In the genomic region with DNA sequence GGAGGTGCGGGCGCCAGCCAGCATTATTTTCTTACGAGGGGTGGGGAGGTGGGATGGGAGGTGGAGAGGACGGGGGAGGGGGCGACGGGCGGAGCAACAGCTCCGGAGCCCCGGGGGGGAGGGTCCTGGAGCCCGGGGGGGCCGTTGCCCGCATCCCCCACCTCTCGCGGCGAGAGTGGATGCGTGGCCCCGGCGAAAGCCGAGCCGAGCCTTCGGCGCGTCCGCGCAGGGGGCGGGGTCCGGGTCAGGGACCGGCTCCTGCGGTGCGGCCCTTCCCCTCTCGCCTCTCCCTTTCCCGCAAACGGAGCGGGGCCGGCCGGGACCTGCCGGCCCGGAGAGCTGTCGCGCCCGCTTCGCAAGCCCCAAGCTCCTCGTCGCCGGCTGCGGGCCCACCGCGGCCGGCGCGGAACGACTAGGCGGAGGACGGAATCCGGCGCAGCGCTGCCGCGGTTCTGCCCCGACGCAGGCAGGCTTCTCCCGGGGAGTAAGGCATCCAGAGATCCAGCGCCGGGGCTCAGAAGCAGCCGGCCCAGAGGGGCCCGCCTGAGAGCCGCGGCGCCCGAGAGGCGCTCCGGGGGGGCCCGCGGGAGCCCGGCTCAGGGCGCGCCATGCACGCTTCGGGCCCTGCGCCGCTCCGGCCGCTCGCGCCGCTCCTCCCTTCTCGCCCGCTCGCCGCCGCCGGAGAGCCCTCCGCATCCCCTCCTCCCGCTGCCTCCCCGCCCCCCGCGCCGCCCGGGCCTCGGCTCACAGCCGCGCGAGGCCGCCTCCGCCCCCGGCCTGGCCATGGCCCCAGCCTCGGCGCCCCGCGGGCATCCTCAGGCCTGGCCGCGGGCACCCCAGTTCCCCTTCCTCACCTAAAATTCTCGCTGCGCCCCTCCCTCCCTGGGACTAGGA, we compare ENCODE assay signal across 8 cellular contexts. TPM values are rescaled to one million over a fixed set of nuclear protein-coding genes. Genes with fewer than 3 reads are reported as not detected.
DNase-seq lines count a peak whose midpoint lies in the region; ATAC-seq and TF ChIP-seq lines count a peak whose summit lies in the region.

No MANE protein-coding gene starts in this region.

- CTCF ChIA-PET in WTC11 (lab: Charles Lee): interaction anchor here (0.6 to 4.6 kb wide), 30 partner anchors 9 to 381 kb away, joined by 3 to 56 read pairs (median 4); no protein-coding TSS in a partner anchor

- DNase-seq in activated CD4-positive, alpha-beta T cell treated with anti-CD3 and anti-CD28 coated beads, Interleukin-2, amount 50 U/mL, for 48 hours: peak; percentile 9 to 16
- no peak for DNase-seq in activated CD4-positive, alpha-beta T cell treated with anti-CD3 and anti-CD28 coated beads for 1 hour
- DNase-seq in WTC11 (ENCODE audit: low spot score): peak; percentile 50
- peak; percentile 4 for DNase-seq in glomerular visceral epithelial cell (ENCODE audit: extremely low spot score)
- DNase-seq in nucleus accumbens (lab: John Stamatoyannopoulos, UW): peak in 34 of 56 donors; percentile 45 to 85 (median 67)
- DNase-seq in T-helper 9 cell: no peak

- H3K4me3 Mint-ChIP-seq in WTC11: peak overlapping the region; percentile 69

- no peak for TF ChIP-seq CTCF in WTC11 (IDR thresholded peaks at IDR 0.05)

- POLR2A ChIA-PET in WTC11 (lab: Charles Lee): no interaction called here

- H3K36me3 Mint-ChIP-seq in WTC11: no peaks in the 10 kb centered on the region

- ATAC-seq in WTC11 (peak; percentile 33), HG02938 (IDR thresholded peaks at IDR 0.05; ENCODE audit: unreplicated experiment) (no peak), HG03460 (IDR thresholded peaks at IDR 0.05; ENCODE audit: unreplicated experiment) (no peak)

- peaks cover 49% of the 10 kb centered on the region for H3K27me3 Mint-ChIP-seq in WTC11 (ENCODE audit: low read depth)

- no peaks in the 10 kb centered on the region for H3K9me3 Mint-ChIP-seq in WTC11

- H3K27ac Mint-ChIP-seq in WTC11: no peak overlapping the region

- H3K4me1 Mint-ChIP-seq in WTC11: peaks cover 17% of the 10 kb centered on the region

TF ChIP-seq in WTC11, 78 proteins besides CTCF, POLR2A, EP300 and RAD21:
- TF ChIP-seq MXD4 (CRISPR knock-in tag; IDR thresholded peaks at IDR 0.05; ENCODE audit: borderline replicate concordance): no peak
- TF ChIP-seq, protein P1, sequence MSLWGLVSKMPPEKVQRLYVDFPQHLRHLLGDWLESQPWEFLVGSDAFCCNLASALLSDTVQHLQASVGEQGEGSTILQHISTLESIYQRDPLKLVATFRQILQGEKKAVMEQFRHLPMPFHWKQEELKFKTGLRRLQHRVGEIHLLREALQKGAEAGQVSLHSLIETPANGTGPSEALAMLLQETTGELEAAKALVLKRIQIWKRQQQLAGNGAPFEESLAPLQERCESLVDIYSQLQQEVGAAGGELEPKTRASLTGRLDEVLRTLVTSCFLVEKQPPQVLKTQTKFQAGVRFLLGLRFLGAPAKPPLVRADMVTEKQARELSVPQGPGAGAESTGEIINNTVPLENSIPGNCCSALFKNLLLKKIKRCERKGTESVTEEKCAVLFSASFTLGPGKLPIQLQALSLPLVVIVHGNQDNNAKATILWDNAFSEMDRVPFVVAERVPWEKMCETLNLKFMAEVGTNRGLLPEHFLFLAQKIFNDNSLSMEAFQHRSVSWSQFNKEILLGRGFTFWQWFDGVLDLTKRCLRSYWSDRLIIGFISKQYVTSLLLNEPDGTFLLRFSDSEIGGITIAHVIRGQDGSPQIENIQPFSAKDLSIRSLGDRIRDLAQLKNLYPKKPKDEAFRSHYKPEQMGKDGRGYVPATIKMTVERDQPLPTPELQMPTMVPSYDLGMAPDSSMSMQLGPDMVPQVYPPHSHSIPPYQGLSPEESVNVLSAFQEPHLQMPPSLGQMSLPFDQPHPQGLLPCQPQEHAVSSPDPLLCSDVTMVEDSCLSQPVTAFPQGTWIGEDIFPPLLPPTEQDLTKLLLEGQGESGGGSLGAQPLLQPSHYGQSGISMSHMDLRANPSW (CRISPR knock-in tag; conservative IDR thresholded peaks at IDR 0.05; ENCODE audit: low read depth): no peak
- TF ChIP-seq, protein P2, sequence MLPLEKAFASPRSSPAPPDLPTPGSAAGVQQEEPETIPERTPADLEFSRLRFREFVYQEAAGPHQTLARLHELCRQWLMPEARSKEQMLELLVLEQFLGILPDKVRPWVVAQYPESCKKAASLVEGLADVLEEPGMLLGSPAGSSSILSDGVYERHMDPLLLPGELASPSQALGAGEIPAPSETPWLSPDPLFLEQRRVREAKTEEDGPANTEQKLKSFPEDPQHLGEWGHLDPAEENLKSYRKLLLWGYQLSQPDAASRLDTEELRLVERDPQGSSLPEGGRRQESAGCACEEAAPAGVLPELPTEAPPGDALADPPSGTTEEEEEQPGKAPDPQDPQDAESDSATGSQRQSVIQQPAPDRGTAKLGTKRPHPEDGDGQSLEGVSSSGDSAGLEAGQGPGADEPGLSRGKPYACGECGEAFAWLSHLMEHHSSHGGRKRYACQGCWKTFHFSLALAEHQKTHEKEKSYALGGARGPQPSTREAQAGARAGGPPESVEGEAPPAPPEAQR (CRISPR knock-in tag; IDR thresholded peaks at IDR 0.05): no peak
- no peak for TF ChIP-seq ETV6 (CRISPR knock-in tag; IDR thresholded peaks at IDR 0.05)
- no peak for TF ChIP-seq TP53 (CRISPR knock-in tag; IDR thresholded peaks at IDR 0.05)
- no peak for TF ChIP-seq NR3C1 (CRISPR knock-in tag; conservative IDR thresholded peaks at IDR 0.05; ENCODE audit: low read depth)
- TF ChIP-seq SOX15 (CRISPR knock-in tag; IDR thresholded peaks at IDR 0.05): no peak
- no peak for TF ChIP-seq PRRX2 (CRISPR knock-in tag; IDR thresholded peaks at IDR 0.05)
- TF ChIP-seq, protein P3, sequence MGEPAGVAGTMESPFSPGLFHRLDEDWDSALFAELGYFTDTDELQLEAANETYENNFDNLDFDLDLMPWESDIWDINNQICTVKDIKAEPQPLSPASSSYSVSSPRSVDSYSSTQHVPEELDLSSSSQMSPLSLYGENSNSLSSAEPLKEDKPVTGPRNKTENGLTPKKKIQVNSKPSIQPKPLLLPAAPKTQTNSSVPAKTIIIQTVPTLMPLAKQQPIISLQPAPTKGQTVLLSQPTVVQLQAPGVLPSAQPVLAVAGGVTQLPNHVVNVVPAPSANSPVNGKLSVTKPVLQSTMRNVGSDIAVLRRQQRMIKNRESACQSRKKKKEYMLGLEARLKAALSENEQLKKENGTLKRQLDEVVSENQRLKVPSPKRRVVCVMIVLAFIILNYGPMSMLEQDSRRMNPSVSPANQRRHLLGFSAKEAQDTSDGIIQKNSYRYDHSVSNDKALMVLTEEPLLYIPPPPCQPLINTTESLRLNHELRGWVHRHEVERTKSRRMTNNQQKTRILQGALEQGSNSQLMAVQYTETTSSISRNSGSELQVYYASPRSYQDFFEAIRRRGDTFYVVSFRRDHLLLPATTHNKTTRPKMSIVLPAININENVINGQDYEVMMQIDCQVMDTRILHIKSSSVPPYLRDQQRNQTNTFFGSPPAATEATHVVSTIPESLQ (CRISPR knock-in tag; IDR thresholded peaks at IDR 0.05): no peak
- no peak for TF ChIP-seq FOXP1 (CRISPR knock-in tag; IDR thresholded peaks at IDR 0.05; ENCODE audit: borderline replicate concordance)
- no peak for TF ChIP-seq HMGA2 (CRISPR knock-in tag; IDR thresholded peaks at IDR 0.05)
- TF ChIP-seq, protein P4, sequence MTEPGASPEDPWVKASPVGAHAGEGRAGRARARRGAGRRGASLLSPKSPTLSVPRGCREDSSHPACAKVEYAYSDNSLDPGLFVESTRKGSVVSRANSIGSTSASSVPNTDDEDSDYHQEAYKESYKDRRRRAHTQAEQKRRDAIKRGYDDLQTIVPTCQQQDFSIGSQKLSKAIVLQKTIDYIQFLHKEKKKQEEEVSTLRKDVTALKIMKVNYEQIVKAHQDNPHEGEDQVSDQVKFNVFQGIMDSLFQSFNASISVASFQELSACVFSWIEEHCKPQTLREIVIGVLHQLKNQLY (CRISPR knock-in tag; IDR thresholded peaks at IDR 0.05): no peak
- TF ChIP-seq ZNF317 (CRISPR knock-in tag; IDR thresholded peaks at IDR 0.05; ENCODE audit: borderline replicate concordance, low read depth): no peak
- TF ChIP-seq, protein P5, sequence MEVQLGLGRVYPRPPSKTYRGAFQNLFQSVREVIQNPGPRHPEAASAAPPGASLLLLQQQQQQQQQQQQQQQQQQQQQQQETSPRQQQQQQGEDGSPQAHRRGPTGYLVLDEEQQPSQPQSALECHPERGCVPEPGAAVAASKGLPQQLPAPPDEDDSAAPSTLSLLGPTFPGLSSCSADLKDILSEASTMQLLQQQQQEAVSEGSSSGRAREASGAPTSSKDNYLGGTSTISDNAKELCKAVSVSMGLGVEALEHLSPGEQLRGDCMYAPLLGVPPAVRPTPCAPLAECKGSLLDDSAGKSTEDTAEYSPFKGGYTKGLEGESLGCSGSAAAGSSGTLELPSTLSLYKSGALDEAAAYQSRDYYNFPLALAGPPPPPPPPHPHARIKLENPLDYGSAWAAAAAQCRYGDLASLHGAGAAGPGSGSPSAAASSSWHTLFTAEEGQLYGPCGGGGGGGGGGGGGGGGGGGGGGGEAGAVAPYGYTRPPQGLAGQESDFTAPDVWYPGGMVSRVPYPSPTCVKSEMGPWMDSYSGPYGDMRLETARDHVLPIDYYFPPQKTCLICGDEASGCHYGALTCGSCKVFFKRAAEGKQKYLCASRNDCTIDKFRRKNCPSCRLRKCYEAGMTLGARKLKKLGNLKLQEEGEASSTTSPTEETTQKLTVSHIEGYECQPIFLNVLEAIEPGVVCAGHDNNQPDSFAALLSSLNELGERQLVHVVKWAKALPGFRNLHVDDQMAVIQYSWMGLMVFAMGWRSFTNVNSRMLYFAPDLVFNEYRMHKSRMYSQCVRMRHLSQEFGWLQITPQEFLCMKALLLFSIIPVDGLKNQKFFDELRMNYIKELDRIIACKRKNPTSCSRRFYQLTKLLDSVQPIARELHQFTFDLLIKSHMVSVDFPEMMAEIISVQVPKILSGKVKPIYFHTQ (CRISPR knock-in tag; IDR thresholded peaks at IDR 0.05): no peak
- no peak for TF ChIP-seq SMAD3 (CRISPR knock-in tag; IDR thresholded peaks at IDR 0.05; ENCODE audit: borderline replicate concordance)
- TF ChIP-seq OVOL2 (CRISPR knock-in tag; IDR thresholded peaks at IDR 0.05; ENCODE audit: borderline replicate concordance): no peak
- TF ChIP-seq, protein P6, sequence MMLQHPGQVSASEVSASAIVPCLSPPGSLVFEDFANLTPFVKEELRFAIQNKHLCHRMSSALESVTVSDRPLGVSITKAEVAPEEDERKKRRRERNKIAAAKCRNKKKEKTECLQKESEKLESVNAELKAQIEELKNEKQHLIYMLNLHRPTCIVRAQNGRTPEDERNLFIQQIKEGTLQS (CRISPR knock-in tag; conservative IDR thresholded peaks at IDR 0.05): no peak

RNA-seq across cellular contexts. Expression of a gene that starts 0.4 kb away (rescaled TPM):
- 23.5 to 28.6 TPM (median 26.8 TPM) in 3 replicates for total RNA-seq in WTC11 (2021)

Comparison
In these comparisons a context has a peak if more than half of its experiments do, and no peak if none do; other contexts are left out.
1. DNase-seq: peak in activated CD4-positive, alpha-beta T cell treated with anti-CD3 and anti-CD28 coated beads, Interleukin-2, amount 50 U/mL, for 48 hours (2 of 2), WTC11 (single experiment), glomerular visceral epithelial cell (single experiment) and nucleus accumbens (34 of 56); none in activated CD4-positive, alpha-beta T cell treated with anti-CD3 and anti-CD28 coated beads for 1 hour (single experiment) and T-helper 9 cell (single experiment).